9 cellular contexts compared by ENCODE assay signal in genomic region chr22:46295277-46295971, GRCh38. TPM values are rescaled to one million over a fixed set of nuclear protein-coding genes. Genes with fewer than 3 reads are reported as not detected.
DNase-seq lines count a peak whose midpoint lies in the region; ATAC-seq and TF ChIP-seq lines count a peak whose summit lies in the region.
"Had no signal": no experiment of that assay in that cellular context is flagged by ENCODE, and none has a peak within 500 bp of the region (broad histone marks: within the 10 kb centered on the region; RNA-seq: fewer than 3 reads in every experiment).

No MANE protein-coding gene starts in this region.

- WGBS in adrenal gland, 4 donors, result 56 to 83% (median 68%) methylated on average over 2 to 4 of the region's 4 CpGs
- WGBS in mesodermal cell (ENCODE audit: insufficient coverage in 2 of 2), 2 experiments, result 75 to 89% methylated on average over 2 to 3 of the region's 4 CpGs

- intact Hi-C loops in adrenal gland (cut with DNase I), result loop anchor here in 1 of 2 donors (10.0 kb wide), 1 partner anchor 161 kb away; no protein-coding TSS in a partner anchor

- H3K36me3 ChIP-seq in adrenal gland (replicated peaks in 1 of 2) (peaks cover 0 to 22% of the 10 kb centered on the region in 2 donors), mesodermal cell (ENCODE audit: control insufficient read depth, insufficient read depth, low read length) (peaks cover 43% of the 10 kb centered on the region)

- ATAC-seq in HG02973 (IDR thresholded peaks at IDR 0.05; ENCODE audit: unreplicated experiment), result no peak
- no peak for ATAC-seq in HG02610 (IDR thresholded peaks at IDR 0.05; ENCODE audit: unreplicated experiment)

- H3K4me3 ChIP-seq in HFF-Myc (replicated peaks; ENCODE audit: low read depth, low read length) (peak overlapping the region; percentile 87), adrenal gland (peak overlapping the region in 1 of 4 donors; percentile 66), mesodermal cell (ENCODE audit: extremely low read depth, insufficient read depth, low read length, poor library complexity, severe bottlenecking) (peak overlapping the region; percentile 77)

- TF ChIP-seq POLR2A in adrenal gland (IDR thresholded peaks at IDR 0.05), result no peak

- H3K9me3 ChIP-seq in adrenal gland (replicated peaks in 1 of 3) (no peaks in the 10 kb centered on the region), mesodermal cell (ENCODE audit: control insufficient read depth, low read length) (no peaks in the 10 kb centered on the region)

- H3K27me3 ChIP-seq in adrenal gland, result no peaks in the 10 kb centered on the region

- TF ChIP-seq CTCF in 22Rv1 (IDR thresholded peaks at IDR 0.05) (no peak), HFF-Myc (IDR thresholded peaks at IDR 0.05; ENCODE audit: low read depth, low read length, missing control alignments) (no peak), adrenal gland (IDR thresholded peaks at IDR 0.05) (no peak)

- DNase-seq in HFF-Myc (ENCODE audit: extremely low read depth, low read depth) (no peak), adrenal gland (no peak), SW480 (ENCODE audit: low spot score) (no peak), 8988T (no peak)
- DNase-seq: NCI-H187 treated with DMSO at 0.1 percent for 48 hours had no signal

- H3K4me1 ChIP-seq in adrenal gland (replicated peaks in 1 of 2) (peaks cover 15 to 17% of the 10 kb centered on the region in 2 donors), mesodermal cell (ENCODE audit: control insufficient read depth, insufficient read depth, low read length, poor library complexity, severe bottlenecking) (peaks cover 8% of the 10 kb centered on the region)

- H3K27ac ChIP-seq in 22Rv1 (peak overlapping the region; percentile 98), adrenal gland (peak overlapping the region; percentile 61 to 96 (median 90)), mesodermal cell (ENCODE audit: low read depth, low read length, severe bottlenecking) (no peak overlapping the region)

RNA-seq across cellular contexts. Expression of gene GTSE1, which starts 1.2 kb away (rescaled TPM):
- 1 to 10 TPM in 4 of 8 donors, under 1 TPM in 4; 0.06 to 1.9 (median 1.1) TPM for total RNA-seq in adrenal gland
- 1 to 10 TPM in 2 of 3 donors, under 1 TPM in 1; 0.80 to 1.0 (median 1.0) TPM for polyA plus RNA-seq in adrenal gland
- 35.4 TPM for polyA plus RNA-seq in mesodermal cell (2013, experiment 1 of 2)
- polyA plus RNA-seq in mesodermal cell (2013, experiment 2 of 2), result 33.9 TPM

RNA-seq across cellular contexts. Expression of gene TTC38, which starts 27.6 kb away (rescaled TPM):
- total RNA-seq in adrenal gland, result 100 to 1,000 TPM in 1 of 8 donors, 10 to 100 TPM in 7; 36.7 to 111 (median 45.8) TPM
- 10 to 100 TPM; 24.0 to 31.1 (median 27.2) TPM for polyA plus RNA-seq in adrenal gland
- 23.9 TPM for polyA plus RNA-seq in mesodermal cell (2013, experiment 1 of 2)
- 19.4 TPM for polyA plus RNA-seq in mesodermal cell (2013, experiment 2 of 2)

RNA-seq across cellular contexts. Expression of gene PKDREJ, which starts 32.3 kb away (rescaled TPM):
- total RNA-seq in adrenal gland, result under 1 TPM in 6 of 8 donors, not detected in 2; under 0.01 to 0.11 (median 0.05) TPM
- under 1 TPM; 0.03 to 0.08 (median 0.07) TPM for polyA plus RNA-seq in adrenal gland
- polyA plus RNA-seq in mesodermal cell (2013, experiment 1 of 2), result not detected
- polyA plus RNA-seq in mesodermal cell (2013, experiment 2 of 2), result not detected

RNA-seq across cellular contexts. Expression of gene TRMU, which starts 40.1 kb away (rescaled TPM):
- 10 to 100 TPM; 20.2 to 48.0 (median 34.3) TPM for total RNA-seq in adrenal gland
- polyA plus RNA-seq in adrenal gland, result 100 to 1,000 TPM in 1 of 3 donors, 10 to 100 TPM in 2; 26.6 to 107 (median 56.6) TPM
- polyA plus RNA-seq in mesodermal cell (2013, experiment 1 of 2), result 40.8 TPM
- polyA plus RNA-seq in mesodermal cell (2013, experiment 2 of 2), result 36.4 TPM

RNA-seq across cellular contexts. Expression of gene CDPF1, which starts 45.3 kb away (rescaled TPM):
- 10 to 100 TPM; 10.8 to 20.1 (median 13.6) TPM for total RNA-seq in adrenal gland
- 10 to 100 TPM; 10.2 to 32.9 (median 26.9) TPM for polyA plus RNA-seq in adrenal gland
- polyA plus RNA-seq in mesodermal cell (2013, experiment 1 of 2), result 9.8 TPM
- polyA plus RNA-seq in mesodermal cell (2013, experiment 2 of 2), result 11.0 TPM
